Comparison of ENCODE assay signal across 9 cellular contexts in the genomic region with DNA sequence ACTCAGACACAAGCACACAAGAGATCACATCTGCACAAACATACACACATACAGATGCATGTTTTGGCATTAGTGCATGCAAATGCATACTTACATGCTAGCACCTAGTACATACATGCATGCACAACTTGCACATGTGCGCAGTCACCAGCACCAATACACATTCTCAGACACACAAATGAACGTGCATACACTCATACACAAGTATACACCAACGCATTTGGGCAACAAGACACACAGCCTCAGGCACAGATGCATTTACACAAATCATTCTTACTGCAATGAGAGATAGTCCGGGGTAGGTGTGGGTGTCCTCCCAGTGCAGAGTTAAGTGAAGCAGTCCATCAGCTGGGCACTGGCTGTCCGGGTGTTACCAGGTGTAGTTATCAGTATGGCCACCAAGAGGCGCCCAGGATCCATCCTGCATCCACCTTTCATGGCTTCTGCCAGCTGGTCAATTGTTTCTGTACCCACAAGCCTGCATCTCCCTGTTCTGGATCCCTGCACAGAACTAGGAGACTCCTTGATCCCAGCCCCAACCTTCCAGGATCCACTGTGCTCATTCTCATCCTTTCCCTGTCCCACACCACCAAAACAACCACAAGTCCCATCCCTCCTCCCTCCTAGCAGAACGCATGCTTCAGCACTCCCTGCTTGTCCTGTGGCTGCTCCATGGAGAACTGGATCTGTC. TPM values are rescaled to one million over a fixed set of nuclear protein-coding genes. Genes with fewer than 3 reads are reported as not detected.
DNase-seq lines count a peak whose midpoint lies in the region; ATAC-seq and TF ChIP-seq lines count a peak whose summit lies in the region.
"Had no signal": no experiment of that assay in that cellular context is flagged by ENCODE, and none has a peak within 500 bp of the region (broad histone marks: within the 10 kb centered on the region; RNA-seq: fewer than 3 reads in every experiment).

No MANE protein-coding gene starts in this region.

- H3K27ac ChIP-seq in KMS-11: no peak overlapping the region
- H3K27ac ChIP-seq: SK-N-MC had no signal

- intact Hi-C loops in sciatic nerve (cut with DNase I): no loop called here

- H3K9ac ChIP-seq in KMS-11: no peak overlapping the region

- H3K4me3 ChIP-seq in KMS-11 (IDR thresholded peaks at IDR 0.05; ENCODE audit: insufficient read depth, low read depth, low read length): no peak overlapping the region
- H3K4me3 ChIP-seq: SK-N-MC had no signal

- no peaks in the 10 kb centered on the region for H3K27me3 ChIP-seq in KMS-11 (ENCODE audit: insufficient read depth, low read depth)

- H3K4me1 ChIP-seq in KMS-11 (ENCODE audit: low read depth, poor library complexity, severe bottlenecking): no peaks in the 10 kb centered on the region

- no peaks in the 10 kb centered on the region for H3K79me2 ChIP-seq in KMS-11 (ENCODE audit: insufficient read depth, low read depth)

- TF ChIP-seq CTCF in KMS-11 (conservative IDR thresholded peaks at IDR 0.05; ENCODE audit: low read depth, low read length): peak; percentile 91

- DNase-seq in CMK (ENCODE audit: low read depth): peak; percentile 41
- DNase-seq in SHP77 treated with DMSO at 0.1 percent for 48 hours (lab: John Stamatoyannopoulos, UW): peak; percentile 42
- DNase-seq in amniotic epithelial cell (ENCODE audit: low read depth): peak; percentile 45
- peak; percentile 69 for DNase-seq in hepatic stellate cell (ENCODE audit: low spot score)
- DNase-seq in sciatic nerve (ENCODE audit: low spot score): peak; percentile 82

- no peaks in the 10 kb centered on the region for H4K20me1 ChIP-seq in KMS-11 (ENCODE audit: insufficient read depth)

- no peak overlapping the region for H2AFZ ChIP-seq in KMS-11 (ENCODE audit: low read depth)

- ATAC-seq in GM19452 (IDR thresholded peaks at IDR 0.05; ENCODE audit: unreplicated experiment) (peak; percentile 75), sciatic nerve (peak; percentile 91), HG03469 (IDR thresholded peaks at IDR 0.05; ENCODE audit: unreplicated experiment) (no peak)

- H3K36me3 ChIP-seq in KMS-11 (ENCODE audit: insufficient read depth): no peaks in the 10 kb centered on the region

- H3K4me2 ChIP-seq in KMS-11: no peak overlapping the region

RNA-seq across cellular contexts. Expression of a gene that starts 27.4 kb away (rescaled TPM):
- 0.27 TPM for total RNA-seq in sciatic nerve

RNA-seq across cellular contexts. Expression of a gene that starts 49.2 kb away (rescaled TPM):
- 12.3 TPM for total RNA-seq in sciatic nerve

RNA-seq across cellular contexts. Expression of a gene that starts 55.1 kb away (rescaled TPM):
- total RNA-seq in sciatic nerve: 111 TPM
